Comparison of ENCODE assay signal across 10 cellular contexts in the genomic region with DNA sequence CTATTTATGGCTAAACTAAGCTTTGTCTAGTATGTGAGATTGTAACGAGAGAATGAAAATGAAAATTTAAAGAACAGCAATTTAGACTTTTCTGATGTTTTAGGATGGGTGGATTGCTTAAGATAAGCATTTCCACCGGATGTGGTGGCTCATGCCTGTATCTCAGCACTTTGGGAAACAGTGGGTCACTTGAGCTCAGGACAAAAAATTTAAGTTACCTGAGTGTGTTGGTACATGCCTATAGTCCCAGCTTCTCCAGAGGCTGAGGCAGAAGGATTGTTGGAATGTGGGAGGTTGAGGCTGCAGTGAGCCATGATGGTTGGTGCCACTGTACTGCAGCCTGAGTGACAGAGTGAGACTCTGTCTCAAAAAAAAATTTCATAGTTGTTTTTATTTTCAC. TPM values are rescaled to one million over a fixed set of nuclear protein-coding genes. Genes with fewer than 3 reads are reported as not detected.
DNase-seq lines count a peak whose midpoint lies in the region; ATAC-seq and TF ChIP-seq lines count a peak whose summit lies in the region.
"Had no signal": no experiment of that assay in that cellular context is flagged by ENCODE, and none has a peak within 500 bp of the region (broad histone marks: within the 10 kb centered on the region; RNA-seq: fewer than 3 reads in every experiment).

No MANE protein-coding gene starts in this region.

- H3K27ac ChIP-seq in DND-41 (ENCODE audit: low read length) = no peak overlapping the region
- H3K27ac ChIP-seq in Karpas-422 (ENCODE audit: low read length) = no peak overlapping the region
- no peak overlapping the region for H3K27ac ChIP-seq in esophagus squamous epithelium

- H3K79me2 ChIP-seq in DND-41 (ENCODE audit: insufficient read depth, low read length) = peaks cover 89% of the 10 kb centered on the region
- peaks cover 80% of the 10 kb centered on the region for H3K79me2 ChIP-seq in Karpas-422 (ENCODE audit: low read length)

- ATAC-seq in DND-41 (ENCODE audit: insufficient read depth, low read depth) (no peak), HG03159 (IDR thresholded peaks at IDR 0.05; ENCODE audit: unreplicated experiment) (no peak), GM18520 (IDR thresholded peaks at IDR 0.05; ENCODE audit: unreplicated experiment) (no peak)

- peaks cover 46% of the 10 kb centered on the region for H3K4me1 Mint-ChIP-seq in nephron

- intact Hi-C loops in esophagus squamous epithelium (cut with DNase I) = no loop called here

- H3K9ac ChIP-seq in DND-41 (ENCODE audit: low read depth, low read length) = 0 out of 2 replicates have a peak overlapping the region, but pooled peaks have one; percentile 17
- no peak overlapping the region for H3K9ac ChIP-seq in Karpas-422 (ENCODE audit: low read length)

- H2AFZ ChIP-seq in DND-41 (ENCODE audit: low read depth, low read length) (no peak overlapping the region), Karpas-422 (ENCODE audit: low read length) (no peak overlapping the region)

- peak overlapping the region in 1 of 3 experiments; percentile 43 for H3K27ac Mint-ChIP-seq in nephron

- peaks cover 3% of the 10 kb centered on the region for H3K27me3 Mint-ChIP-seq in nephron (ENCODE audit: low read depth)

- H3K4me3 ChIP-seq in DND-41 (ENCODE audit: low read depth in 1 of 2, low read length in 2 of 2) = peak overlapping the region in 1 of 2 experiments; percentile 70; a peak in 3 of 4 replicates
- H3K4me3 ChIP-seq in Karpas-422 (ENCODE audit: low read length) = peak overlapping the region; percentile 80
- peak overlapping the region; percentile 1 to 85 for H3K4me3 ChIP-seq in cardiac fibroblast (replicated peaks in 1 of 2; ENCODE audit: low read depth in 2 of 2, low read length in 2 of 2)
- peak overlapping the region in 2 of 4 donors; percentile 93 to 94 for H3K4me3 ChIP-seq in esophagus squamous epithelium

- peaks cover 72% of the 10 kb centered on the region for H3K4me1 ChIP-seq in DND-41 (ENCODE audit: insufficient read depth, low read length)
- peaks cover 32% of the 10 kb centered on the region for H3K4me1 ChIP-seq in Karpas-422 (ENCODE audit: low read length)
- H3K4me1 ChIP-seq in esophagus squamous epithelium = peaks cover 16 to 79% (median 24%) of the 10 kb centered on the region in 3 donors

- H4K20me1 ChIP-seq in DND-41 (ENCODE audit: insufficient read depth, low read length) (peaks cover 64% of the 10 kb centered on the region), Karpas-422 (ENCODE audit: insufficient read depth, low read depth, low read length) (peaks cover 60% of the 10 kb centered on the region)

- H3K4me2 ChIP-seq in DND-41 (ENCODE audit: insufficient read depth, low read length) = peak overlapping the region; percentile 89
- peak overlapping the region; percentile 75 for H3K4me2 ChIP-seq in Karpas-422 (ENCODE audit: low read depth, low read length, poor library complexity, severe bottlenecking)

- H3K9me3 Mint-ChIP-seq in nephron = no peaks in the 10 kb centered on the region

- H3K9me3 ChIP-seq in DND-41 (ENCODE audit: insufficient read depth, low read length, severe bottlenecking) (no peaks in the 10 kb centered on the region), Karpas-422 (ENCODE audit: low read length) (no peaks in the 10 kb centered on the region), esophagus squamous epithelium (no peaks in the 10 kb centered on the region)
- H3K9me3 ChIP-seq: MG63 had no signal

- DNase-seq in DND-41 (peak; percentile 21), Karpas-422 (no peak), cardiac fibroblast (ENCODE audit: low read depth in 2 of 2) (peak in 1 of 2 donors; percentile 13), esophagus squamous epithelium (lab: John Stamatoyannopoulos, UW) (no peak), NCI-H748 (lab: John Stamatoyannopoulos, UW; ENCODE audit: unreplicated experiment) (no peak)
- DNase-seq: MG63, SHP77 treated with DMSO at 0.1 percent for 48 hours had no signal

- H3K9me2 ChIP-seq in Karpas-422 (replicated peaks; ENCODE audit: insufficient read depth, low read length) = no peaks in the 10 kb centered on the region

- H3K36me3 Mint-ChIP-seq in nephron (ENCODE audit: low read depth) = peaks cover 51% of the 10 kb centered on the region

- H3K36me3 ChIP-seq in DND-41 (ENCODE audit: insufficient read depth, low read length) (peaks cover 64% of the 10 kb centered on the region), Karpas-422 (ENCODE audit: insufficient read depth, low read length) (peaks cover 32% of the 10 kb centered on the region; the same call in 1 of the 2 replicates), esophagus squamous epithelium (peaks cover 0 to 56% (median 0%) of the 10 kb centered on the region in 3 donors)

- peak overlapping the region; percentile 57 to 60 (median 60) for H3K4me3 Mint-ChIP-seq in nephron

- 32 to 37% methylated on average over 2 of the region's 2 CpGs for WGBS in esophagus squamous epithelium, 2 donors

- no peak for TF ChIP-seq POLR2A in esophagus squamous epithelium (IDR thresholded peaks at IDR 0.05)

- TF ChIP-seq CTCF in DND-41 (IDR thresholded peaks at IDR 0.05; ENCODE audit: borderline replicate concordance, extremely low read depth, low read length, poor library complexity, severe bottlenecking) (no peak), cardiac fibroblast (IDR thresholded peaks at IDR 0.05; ENCODE audit: low read depth, low read length) (no peak), nephron (IDR thresholded peaks at IDR 0.05; ENCODE audit: unreplicated experiment in 3 of 3) (no peak), esophagus squamous epithelium (IDR thresholded peaks at IDR 0.05) (no peak)

- no peaks in the 10 kb centered on the region for H3K27me3 ChIP-seq in DND-41 (ENCODE audit: insufficient read depth, low read length, poor library complexity)
- no peaks in the 10 kb centered on the region for H3K27me3 ChIP-seq in Karpas-422 (ENCODE audit: low read length)
- H3K27me3 ChIP-seq in esophagus squamous epithelium = no peaks in the 10 kb centered on the region
- H3K27me3 ChIP-seq: MG63 had no signal

RNA-seq across cellular contexts. Expression of gene PPP4R2, which starts 3.4 kb away (rescaled TPM):
- total RNA-seq in Karpas-422 (2014; rRNA removed; shearing (Covaris generic); ENCODE audit: low replicate concordance) = 39.3 and 61.5 TPM in 2 replicates
- total RNA-seq in esophagus squamous epithelium = 10 to 100 TPM; 22.7 to 38.9 (median 30.6) TPM
